21 cellular contexts compared by ENCODE assay signal in genomic region chrX:12945494-12945893, GRCh38. TPM values are rescaled to one million over a fixed set of nuclear protein-coding genes. Genes with fewer than 3 reads are reported as not detected.
A peak's percentile ranks its signal among the peaks of the same experiment; 100 is the strongest.
DNase-seq lines count a peak whose midpoint lies in the region; FAIRE-seq and TF ChIP-seq lines count a peak whose summit lies in the region.
"Had no signal": no experiment of that assay in that cellular context is flagged by ENCODE, and none has a peak within 500 bp of the region (broad histone marks: within the 10 kb centered on the region; RNA-seq: fewer than 3 reads in every experiment).

No MANE protein-coding gene starts in this region.

- no peak overlapping the region for H2BK12ac ChIP-seq in H9 (ENCODE audit: insufficient read length, low read depth, low read length)

- H4K5ac ChIP-seq in H9 (ENCODE audit: insufficient read length, low read depth, low read length) (no peak overlapping the region), mesendoderm (ENCODE audit: low read length) (no peak overlapping the region)

- no peak overlapping the region for H4K91ac ChIP-seq in H9 (ENCODE audit: insufficient read length, low read depth, low read length)

- H3K36me3 Mint-ChIP-seq in Calu3 (ENCODE audit: insufficient read depth, unreplicated experiment) = peaks cover 25% of the 10 kb centered on the region
- peaks cover 21 to 26% (median 24%) of the 10 kb centered on the region in 3 experiments for H3K36me3 Mint-ChIP-seq in H9 (ENCODE audit: insufficient read depth in 1 of 3, low read depth in 3 of 3)
- H3K36me3 Mint-ChIP-seq in astrocyte (ENCODE audit: low read depth, unreplicated experiment) = no peaks in the 10 kb centered on the region
- H3K36me3 Mint-ChIP-seq in activated CD4-positive, alpha-beta T cell treated with anti-CD3 and anti-CD28 coated beads, Interleukin-2, amount 10 ng/mL, durations not matched to agents 24 days and 14 days (ENCODE audit: low read depth) = no peaks in the 10 kb centered on the region
- H3K36me3 Mint-ChIP-seq in type B pancreatic cell = no peaks in the 10 kb centered on the region

- no peak overlapping the region for H2BK20ac ChIP-seq in H9 (ENCODE audit: low read depth, low read length, poor library complexity, severe bottlenecking)

- H3K9me3 ChIP-seq in H9 (ENCODE audit: control insufficient read depth, low read depth, low read length) = no peaks in the 10 kb centered on the region
- H3K9me3 ChIP-seq in astrocyte (ENCODE audit: insufficient read depth, low read depth, low read length) = no peaks in the 10 kb centered on the region
- no peaks in the 10 kb centered on the region for H3K9me3 ChIP-seq in effector memory CD4-positive, alpha-beta T cell (ENCODE audit: control insufficient read depth, low read length)
- H3K9me3 ChIP-seq: A549, BE2C had no signal

- H3K9me3 Mint-ChIP-seq in Calu3 (ENCODE audit: low read depth, unreplicated experiment) (peaks cover under 1% of the 10 kb centered on the region), H9 (peaks cover 62 to 76% of the 10 kb centered on the region in 2 experiments), astrocyte (ENCODE audit: unreplicated experiment) (no peaks in the 10 kb centered on the region), type B pancreatic cell (peaks cover 6% of the 10 kb centered on the region)
- no peaks in the 10 kb centered on the region for H3K9me3 Mint-ChIP-seq in activated CD4-positive, alpha-beta T cell treated with anti-CD3 and anti-CD28 coated beads, Interleukin-2, amount 10 ng/mL, durations not matched to agents 24 days and 14 days
- H3K9me3 Mint-ChIP-seq: CD4-positive, alpha-beta memory T cell had no signal

- H3K79me2 ChIP-seq in H9 (ENCODE audit: insufficient read depth, low read length) = no peaks in the 10 kb centered on the region
- no peaks in the 10 kb centered on the region for H3K79me2 ChIP-seq in astrocyte (ENCODE audit: insufficient read depth, low read length)
- H3K79me2 ChIP-seq in mesendoderm (ENCODE audit: control insufficient read depth, insufficient read depth, low read length) = no peaks in the 10 kb centered on the region

- H4K8ac ChIP-seq in H9 (replicated peaks; ENCODE audit: insufficient read length, low read depth, low read length) (no peak overlapping the region), mesendoderm (ENCODE audit: low read depth, low read length) (no peak overlapping the region)

- H3T11ph ChIP-seq in H9 (ENCODE audit: low read length) = no peak overlapping the region

- H3K4me1 ChIP-seq in H9 (ENCODE audit: insufficient read depth, low read length) (peaks cover 4% of the 10 kb centered on the region; the same call in 1 of the 2 replicates), astrocyte (ENCODE audit: insufficient read depth, low read length) (peaks cover 18% of the 10 kb centered on the region), mesendoderm (ENCODE audit: control insufficient read depth, low read depth, low read length) (no peaks in the 10 kb centered on the region)
- H3K4me1 ChIP-seq in effector memory CD4-positive, alpha-beta T cell (ENCODE audit: control insufficient read depth, insufficient read depth, low read length, poor library complexity, severe bottlenecking) = peaks cover 31% of the 10 kb centered on the region

- intact Hi-C loops in Calu3 (cut with micrococcal nuclease; ENCODE audit: unreplicated experiment) = loop anchor here (10.0 kb wide), 1 partner anchor 699 kb away; no protein-coding TSS in a partner anchor
- intact Hi-C loops in activated CD4-positive, alpha-beta T cell treated with anti-CD3 and anti-CD28 coated beads, Interleukin-2, amount 10 ng/mL, durations not matched to agents 24 days and 14 days (cut with micrococcal nuclease) = loop anchor here (5.0 kb wide), 2 partner anchors 222 to 1082 kb away; partner anchors contain the start of gene GEMIN8

- H3K9ac ChIP-seq in H9 (ENCODE audit: extremely low read depth, insufficient read length, low read length) (no peak overlapping the region), astrocyte (ENCODE audit: low read length) (no peak overlapping the region), mesendoderm (ENCODE audit: low read length) (no peak overlapping the region)

- H2BK15ac ChIP-seq in H9 (ENCODE audit: low read depth, low read length) = no peak overlapping the region
- H2BK15ac ChIP-seq in mesendoderm (replicated peaks; ENCODE audit: low read depth) = no peak overlapping the region

- H3K79me1 ChIP-seq in H9 (ENCODE audit: insufficient read depth, low read depth, low read length, poor library complexity, severe bottlenecking) = no peaks in the 10 kb centered on the region
- no peaks in the 10 kb centered on the region for H3K79me1 ChIP-seq in mesendoderm (ENCODE audit: low read length)

- no peak overlapping the region for H3K4me3 ChIP-seq in astrocyte (ENCODE audit: insufficient read depth, low read depth, low read length)
- no peak overlapping the region for H3K4me3 ChIP-seq in mesendoderm (ENCODE audit: low read length)
- H3K4me3 ChIP-seq in effector memory CD4-positive, alpha-beta T cell (ENCODE audit: insufficient read depth, low read depth, low read length, poor library complexity, severe bottlenecking) = no peak overlapping the region
- H3K4me3 ChIP-seq: A549 had no signal

- H3K27me3 Mint-ChIP-seq in Calu3 (ENCODE audit: unreplicated experiment) (no peaks in the 10 kb centered on the region), H9 (ENCODE audit: low read depth) (peaks cover under 1% of the 10 kb centered on the region), astrocyte (ENCODE audit: low read depth, unreplicated experiment) (no peaks in the 10 kb centered on the region), type B pancreatic cell (no peaks in the 10 kb centered on the region)
- no peaks in the 10 kb centered on the region for H3K27me3 Mint-ChIP-seq in activated CD4-positive, alpha-beta T cell treated with anti-CD3 and anti-CD28 coated beads, Interleukin-2, amount 10 ng/mL, durations not matched to agents 24 days and 14 days
- H3K27me3 Mint-ChIP-seq: CD4-positive, alpha-beta memory T cell had no signal

- no TSS peak for BruUV-seq in Calu3 (replicated peaks; lab: Mats Ljungman, UMichigan)

- H2AK5ac ChIP-seq in H9 (ENCODE audit: insufficient read length, low read length) (no peak overlapping the region), mesendoderm (ENCODE audit: low read length) (no peak overlapping the region)

- TF ChIP-seq CTCF in Calu3 (IDR thresholded peaks at IDR 0.05; ENCODE audit: unreplicated experiment) (no peak), H9 (conservative IDR thresholded peaks at IDR 0.05) (no peak), astrocyte (IDR thresholded peaks at IDR 0.05; ENCODE audit: insufficient read depth, low read depth, low read length) (no peak), type B pancreatic cell (conservative IDR thresholded peaks at IDR 0.05) (no peak)

- no peak overlapping the region for H2AFZ ChIP-seq in H9 (ENCODE audit: low read length)
- no peak overlapping the region for H2AFZ ChIP-seq in astrocyte (ENCODE audit: low read depth, low read length)

- H3K4me1 Mint-ChIP-seq in Calu3 (ENCODE audit: low read depth, unreplicated experiment) (peaks cover 48% of the 10 kb centered on the region), H9 (peaks cover 24 to 33% of the 10 kb centered on the region in 2 experiments), astrocyte (ENCODE audit: low read depth, unreplicated experiment) (peaks cover 38% of the 10 kb centered on the region), type B pancreatic cell (ENCODE audit: unreplicated experiment) (peaks cover 22% of the 10 kb centered on the region)
- peaks cover 37% of the 10 kb centered on the region for H3K4me1 Mint-ChIP-seq in activated CD4-positive, alpha-beta T cell treated with anti-CD3 and anti-CD28 coated beads, Interleukin-2, amount 10 ng/mL, durations not matched to agents 24 days and 14 days

- H3K27me3 ChIP-seq in H9 (ENCODE audit: insufficient read depth, low read length) (no peaks in the 10 kb centered on the region), astrocyte (ENCODE audit: insufficient read depth, low read length) (no peaks in the 10 kb centered on the region), mesendoderm (ENCODE audit: insufficient read depth, low read length, poor library complexity) (no peaks in the 10 kb centered on the region)
- no peaks in the 10 kb centered on the region for H3K27me3 ChIP-seq in effector memory CD4-positive, alpha-beta T cell (replicated peaks; ENCODE audit: control insufficient read depth, insufficient read depth, low read length, poor library complexity, severe bottlenecking)
- H3K27me3 ChIP-seq: BE2C had no signal

- no peak overlapping the region for H3K4ac ChIP-seq in H9 (ENCODE audit: low read depth, low read length)
- H3K4ac ChIP-seq in mesendoderm (ENCODE audit: low read depth, low read length) = peak overlapping the region; percentile 81

- H2BK5ac ChIP-seq in H9 (ENCODE audit: insufficient read length, low read length) = no peak overlapping the region
- H2BK5ac ChIP-seq in mesendoderm (ENCODE audit: low read length) = peak overlapping the region; percentile 85

- no peaks in the 10 kb centered on the region for H3K23me2 ChIP-seq in H9 (ENCODE audit: insufficient read length, low read depth, low read length, poor library complexity, severe bottlenecking)

- DNase-seq in Calu3 = no peak
- no peak for DNase-seq in H9
- no peak for DNase-seq in astrocyte (ENCODE audit: low read depth)
- DNase-seq in mesendoderm = no peak
- DNase-seq in activated CD4-positive, alpha-beta T cell treated with anti-CD3 and anti-CD28 coated beads, Interleukin-2, amount 10 ng/mL, durations not matched to agents 24 days and 14 days = no peak
- no peak for DNase-seq in type B pancreatic cell (ENCODE audit: extremely low spot score, unreplicated experiment)
- no peak for DNase-seq in effector memory CD4-positive, alpha-beta T cell
- DNase-seq: BE2C; CD4-positive, alpha-beta memory T cell; DMS153; DMS79 treated with DMSO at 0.1 percent for 48 hours; GDM1; GOT3; HCEC 1CT; IMR-90 had no signal

- H3K27ac ChIP-seq in H9 (ENCODE audit: insufficient read length, low read depth, low read length) (no peak overlapping the region), astrocyte (ENCODE audit: low read depth, low read length) (no peak overlapping the region), mesendoderm (ENCODE audit: low read depth, low read length) (no peak overlapping the region)
- H3K27ac ChIP-seq in effector memory CD4-positive, alpha-beta T cell (ENCODE audit: insufficient read depth, low read length, poor library complexity, severe bottlenecking) = no peak overlapping the region
- H3K27ac ChIP-seq: C4-2B, HL-60 had no signal

- H3K18ac ChIP-seq in H9 (ENCODE audit: insufficient read length, low read depth, low read length) = no peak overlapping the region
- peak overlapping the region; percentile 68 for H3K18ac ChIP-seq in mesendoderm (ENCODE audit: low read length)

- H4K20me1 ChIP-seq in H9 (ENCODE audit: control insufficient read depth, insufficient read depth, insufficient read length) = no peaks in the 10 kb centered on the region
- H4K20me1 ChIP-seq in astrocyte (ENCODE audit: insufficient read depth, low read length) = no peaks in the 10 kb centered on the region

- H3K27ac Mint-ChIP-seq in Calu3 (ENCODE audit: unreplicated experiment) = peak overlapping the region; percentile 99
- peak overlapping the region in 2 of 3 experiments; percentile 71 to 73; a peak in 3 of 7 replicates for H3K27ac Mint-ChIP-seq in H9
- peak overlapping the region; percentile 41 for H3K27ac Mint-ChIP-seq in astrocyte (ENCODE audit: unreplicated experiment)
- no peak overlapping the region for H3K27ac Mint-ChIP-seq in activated CD4-positive, alpha-beta T cell treated with anti-CD3 and anti-CD28 coated beads, Interleukin-2, amount 10 ng/mL, durations not matched to agents 24 days and 14 days
- no peak overlapping the region for H3K27ac Mint-ChIP-seq in type B pancreatic cell

- H3K36me3 ChIP-seq in astrocyte (ENCODE audit: insufficient read depth, low read length) = no peaks in the 10 kb centered on the region
- H3K36me3 ChIP-seq in mesendoderm (ENCODE audit: control insufficient read depth, insufficient read depth, low read length) = no peaks in the 10 kb centered on the region
- H3K36me3 ChIP-seq in effector memory CD4-positive, alpha-beta T cell (ENCODE audit: control insufficient read depth, insufficient read depth, low read length) = no peaks in the 10 kb centered on the region
- H3K36me3 ChIP-seq: BE2C had no signal

- H2BK120ac ChIP-seq in H9 (ENCODE audit: low read depth, low read length, poor library complexity, severe bottlenecking) (no peak overlapping the region), mesendoderm (ENCODE audit: low read depth, low read length) (peak overlapping the region; percentile 88)

- no CpG with 5 or more reads among the region's 4 CpGs for WGBS in H9 (ENCODE audit: extremely low coverage, insufficient read length, low lambda C conversion rate)
- no CpG with 5 or more reads among the region's 4 CpGs for WGBS in mesendoderm (ENCODE audit: extremely low coverage, insufficient coverage, low lambda C conversion rate)

- no peak overlapping the region for H3K14ac ChIP-seq in H9 (ENCODE audit: insufficient read depth, low read length)

- CTCF ChIA-PET in Calu3 (lab: Charles Lee) = interaction anchor here (1.8 to 1.9 kb wide), 2 partner anchors 25 to 30 kb away, joined by 19 read pairs; partner anchors contain the start of gene TMSB4X

- H3K23ac ChIP-seq in H9 (ENCODE audit: insufficient read length, low read depth, low read length) = no peak overlapping the region
- H3K23ac ChIP-seq in mesendoderm (ENCODE audit: low read length) = no peak overlapping the region

- H3K56ac ChIP-seq in H9 (ENCODE audit: insufficient read length, low read depth, low read length) (no peak overlapping the region), mesendoderm (ENCODE audit: low read length) (peak overlapping the region; percentile 60)

- H3K4me2 ChIP-seq in H9 (ENCODE audit: insufficient read depth, insufficient read length, low read length) (no peak overlapping the region), astrocyte (ENCODE audit: low read length) (no peak overlapping the region), mesendoderm (ENCODE audit: low read length) (no peak overlapping the region)
- H3K4me2 ChIP-seq: A549 had no signal

- FAIRE-seq in astrocyte (lab: Jason Lieb, UNC) = no peak
- FAIRE-seq: A549, D721Med, GM19239 had no signal

- no peak overlapping the region for H3K4me3 Mint-ChIP-seq in Calu3 (ENCODE audit: low read depth, unreplicated experiment)
- H3K4me3 Mint-ChIP-seq in H9 = no peak overlapping the region
- no peak overlapping the region for H3K4me3 Mint-ChIP-seq in astrocyte (ENCODE audit: unreplicated experiment)
- no peak overlapping the region for H3K4me3 Mint-ChIP-seq in activated CD4-positive, alpha-beta T cell treated with anti-CD3 and anti-CD28 coated beads, Interleukin-2, amount 10 ng/mL, durations not matched to agents 24 days and 14 days
- no peak overlapping the region for H3K4me3 Mint-ChIP-seq in type B pancreatic cell

RNA-seq across cellular contexts. Expression of gene TMSB4X, which starts 29.4 kb away (rescaled TPM):
- total RNA-seq in Calu3 (2022) (5,274 and 5,368 TPM in 2 replicates), H9 (2021) (2,733 and 2,818 TPM in 2 replicates), astrocyte (3,722 and 4,388 TPM in 2 replicates), type B pancreatic cell (ENCODE audit: low replicate concordance) (1,981 and 2,322 TPM in 2 replicates)
- 3,955 TPM for polyA plus RNA-seq in mesendoderm (2013, experiment 1 of 2)
- 4,083 TPM for polyA plus RNA-seq in mesendoderm (2013, experiment 2 of 2)
- 5,263 and 5,311 TPM in 2 replicates for total RNA-seq in activated CD4-positive, alpha-beta T cell treated with anti-CD3 and anti-CD28 coated beads, Interleukin-2, amount 10 ng/mL, durations not matched to agents 24 days and 14 days

RNA-seq across cellular contexts. Expression of gene TLR8, which starts 39.1 kb away (rescaled TPM):
- total RNA-seq in Calu3 (2022) = not detected in 2 replicates
- total RNA-seq in H9 (2021) = not detected in 2 replicates
- total RNA-seq in astrocyte = not detected in 2 replicates
- polyA plus RNA-seq in mesendoderm (2013, experiment 1 of 2) = not detected
- polyA plus RNA-seq in mesendoderm (2013, experiment 2 of 2) = not detected
- total RNA-seq in activated CD4-positive, alpha-beta T cell treated with anti-CD3 and anti-CD28 coated beads, Interleukin-2, amount 10 ng/mL, durations not matched to agents 24 days and 14 days = not detected in 2 replicates
- total RNA-seq in type B pancreatic cell (ENCODE audit: low replicate concordance) = not detected in 2 replicates
- total RNA-seq: IMR-90 had no signal
- polyA plus RNA-seq: A549; AG04450; CD4-positive, alpha-beta memory T cell; IMR-90 had no signal

Comparison
In these comparisons a context has a peak if more than half of its experiments do, and no peak if none do; other contexts are left out.
1. H3K27ac Mint-ChIP-seq: peak in Calu3 (single experiment), H9 (2 of 3) and astrocyte (single experiment); none in activated CD4-positive, alpha-beta T cell treated with anti-CD3 and anti-CD28 coated beads, Interleukin-2, amount 10 ng/mL, durations not matched to agents 24 days and 14 days (single experiment) and type B pancreatic cell (single experiment).